3 cellular contexts compared by ENCODE assay signal in the genomic region with DNA sequence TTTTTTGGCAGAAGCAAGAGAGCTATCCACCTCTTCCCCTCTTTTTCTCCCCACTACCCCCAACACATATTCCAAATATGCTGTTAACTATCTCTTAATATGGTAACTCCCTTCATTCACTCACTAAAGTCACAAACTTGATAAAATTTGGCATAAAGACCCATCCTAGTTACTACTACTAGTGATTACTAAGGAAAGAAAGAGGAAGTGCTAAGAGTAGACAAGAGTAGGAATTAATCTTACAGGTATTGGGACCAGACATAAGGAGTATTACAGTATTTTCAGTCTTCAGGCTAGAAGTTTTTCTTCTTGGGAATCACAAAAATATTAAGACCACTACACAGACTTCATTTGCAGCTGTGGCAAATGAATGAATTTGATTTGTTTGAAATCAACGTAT.
TF ChIP-seq lines count a peak whose summit lies in the region.

No MANE protein-coding gene starts in this region.

TF ChIP-seq in SK-N-SH, 30 proteins besides CTCF, POLR2A, EP300 and RAD21 (continued from another document):
- TF ChIP-seq, protein P1, sequence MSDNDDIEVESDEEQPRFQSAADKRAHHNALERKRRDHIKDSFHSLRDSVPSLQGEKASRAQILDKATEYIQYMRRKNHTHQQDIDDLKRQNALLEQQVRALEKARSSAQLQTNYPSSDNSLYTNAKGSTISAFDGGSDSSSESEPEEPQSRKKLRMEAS (IDR thresholded peaks at IDR 0.05; ENCODE audit: low read depth), result no peak

TF ChIP-seq in SK-N-SH treated with all-trans-retinoic acid at 6 μM for 48 hours, 23 proteins besides CTCF, POLR2A, EP300 and RAD21:
- TF ChIP-seq, protein P2, sequence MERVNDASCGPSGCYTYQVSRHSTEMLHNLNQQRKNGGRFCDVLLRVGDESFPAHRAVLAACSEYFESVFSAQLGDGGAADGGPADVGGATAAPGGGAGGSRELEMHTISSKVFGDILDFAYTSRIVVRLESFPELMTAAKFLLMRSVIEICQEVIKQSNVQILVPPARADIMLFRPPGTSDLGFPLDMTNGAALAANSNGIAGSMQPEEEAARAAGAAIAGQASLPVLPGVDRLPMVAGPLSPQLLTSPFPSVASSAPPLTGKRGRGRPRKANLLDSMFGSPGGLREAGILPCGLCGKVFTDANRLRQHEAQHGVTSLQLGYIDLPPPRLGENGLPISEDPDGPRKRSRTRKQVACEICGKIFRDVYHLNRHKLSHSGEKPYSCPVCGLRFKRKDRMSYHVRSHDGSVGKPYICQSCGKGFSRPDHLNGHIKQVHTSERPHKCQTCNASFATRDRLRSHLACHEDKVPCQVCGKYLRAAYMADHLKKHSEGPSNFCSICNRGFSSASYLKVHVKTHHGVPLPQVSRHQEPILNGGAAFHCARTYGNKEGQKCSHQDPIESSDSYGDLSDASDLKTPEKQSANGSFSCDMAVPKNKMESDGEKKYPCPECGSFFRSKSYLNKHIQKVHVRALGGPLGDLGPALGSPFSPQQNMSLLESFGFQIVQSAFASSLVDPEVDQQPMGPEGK (CRISPR knock-in tag; IDR thresholded peaks at IDR 0.05; ENCODE audit: borderline replicate concordance), result no peak
- TF ChIP-seq ZFP3 (CRISPR knock-in tag; IDR thresholded peaks at IDR 0.05), result no peak
- no peak for TF ChIP-seq CSDC2 (CRISPR knock-in tag; IDR thresholded peaks at IDR 0.05)
- TF ChIP-seq ESRRG (CRISPR knock-in tag; IDR thresholded peaks at IDR 0.05), result no peak
- no peak for TF ChIP-seq ZNF565 (CRISPR knock-in tag; conservative IDR thresholded peaks at IDR 0.05; ENCODE audit: low read depth)
- no peak for TF ChIP-seq RARB (CRISPR knock-in tag; IDR thresholded peaks at IDR 0.05)
- TF ChIP-seq SNAI2 (CRISPR knock-in tag; IDR thresholded peaks at IDR 0.05), result no peak
- TF ChIP-seq, protein P3, sequence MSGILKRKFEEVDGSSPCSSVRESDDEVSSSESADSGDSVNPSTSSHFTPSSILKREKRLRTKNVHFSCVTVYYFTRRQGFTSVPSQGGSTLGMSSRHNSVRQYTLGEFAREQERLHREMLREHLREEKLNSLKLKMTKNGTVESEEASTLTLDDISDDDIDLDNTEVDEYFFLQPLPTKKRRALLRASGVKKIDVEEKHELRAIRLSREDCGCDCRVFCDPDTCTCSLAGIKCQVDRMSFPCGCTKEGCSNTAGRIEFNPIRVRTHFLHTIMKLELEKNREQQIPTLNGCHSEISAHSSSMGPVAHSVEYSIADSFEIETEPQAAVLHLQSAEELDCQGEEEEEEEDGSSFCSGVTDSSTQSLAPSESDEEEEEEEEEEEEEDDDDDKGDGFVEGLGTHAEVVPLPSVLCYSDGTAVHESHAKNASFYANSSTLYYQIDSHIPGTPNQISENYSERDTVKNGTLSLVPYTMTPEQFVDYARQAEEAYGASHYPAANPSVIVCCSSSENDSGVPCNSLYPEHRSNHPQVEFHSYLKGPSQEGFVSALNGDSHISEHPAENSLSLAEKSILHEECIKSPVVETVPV (CRISPR knock-in tag; IDR thresholded peaks at IDR 0.05), result no peak
- no peak for TF ChIP-seq PPARA (CRISPR knock-in tag; IDR thresholded peaks at IDR 0.05; ENCODE audit: borderline replicate concordance)
- no peak for TF ChIP-seq BACH2 (CRISPR knock-in tag; IDR thresholded peaks at IDR 0.05; ENCODE audit: borderline replicate concordance)
- no peak for TF ChIP-seq ZNF70 (CRISPR knock-in tag; IDR thresholded peaks at IDR 0.05)
- TF ChIP-seq ZC3H10 (CRISPR knock-in tag; IDR thresholded peaks at IDR 0.05), result no peak
- TF ChIP-seq, protein P4, sequence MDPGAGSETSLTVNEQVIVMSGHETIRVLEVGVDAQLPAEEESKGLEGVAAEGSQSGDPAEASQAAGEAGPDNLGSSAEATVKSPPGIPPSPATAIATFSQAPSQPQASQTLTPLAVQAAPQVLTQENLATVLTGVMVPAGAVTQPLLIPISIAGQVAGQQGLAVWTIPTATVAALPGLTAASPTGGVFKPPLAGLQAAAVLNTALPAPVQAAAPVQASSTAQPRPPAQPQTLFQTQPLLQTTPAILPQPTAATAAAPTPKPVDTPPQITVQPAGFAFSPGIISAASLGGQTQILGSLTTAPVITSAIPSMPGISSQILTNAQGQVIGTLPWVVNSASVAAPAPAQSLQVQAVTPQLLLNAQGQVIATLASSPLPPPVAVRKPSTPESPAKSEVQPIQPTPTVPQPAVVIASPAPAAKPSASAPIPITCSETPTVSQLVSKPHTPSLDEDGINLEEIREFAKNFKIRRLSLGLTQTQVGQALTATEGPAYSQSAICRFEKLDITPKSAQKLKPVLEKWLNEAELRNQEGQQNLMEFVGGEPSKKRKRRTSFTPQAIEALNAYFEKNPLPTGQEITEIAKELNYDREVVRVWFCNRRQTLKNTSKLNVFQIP (CRISPR knock-in tag; IDR thresholded peaks at IDR 0.05; ENCODE audit: borderline replicate concordance, low read depth), result no peak
- no peak for TF ChIP-seq ISL1 (CRISPR knock-in tag; IDR thresholded peaks at IDR 0.05)
- no peak for TF ChIP-seq TOX (CRISPR knock-in tag; IDR thresholded peaks at IDR 0.05; ENCODE audit: borderline replicate concordance)
- TF ChIP-seq GLIS3 (CRISPR knock-in tag; IDR thresholded peaks at IDR 0.05), result no peak
- no peak for TF ChIP-seq TCF4 (CRISPR knock-in tag; IDR thresholded peaks at IDR 0.05; ENCODE audit: borderline replicate concordance)
- no peak for TF ChIP-seq ZNF8 (CRISPR knock-in tag; IDR thresholded peaks at IDR 0.05)
- TF ChIP-seq, protein P5, sequence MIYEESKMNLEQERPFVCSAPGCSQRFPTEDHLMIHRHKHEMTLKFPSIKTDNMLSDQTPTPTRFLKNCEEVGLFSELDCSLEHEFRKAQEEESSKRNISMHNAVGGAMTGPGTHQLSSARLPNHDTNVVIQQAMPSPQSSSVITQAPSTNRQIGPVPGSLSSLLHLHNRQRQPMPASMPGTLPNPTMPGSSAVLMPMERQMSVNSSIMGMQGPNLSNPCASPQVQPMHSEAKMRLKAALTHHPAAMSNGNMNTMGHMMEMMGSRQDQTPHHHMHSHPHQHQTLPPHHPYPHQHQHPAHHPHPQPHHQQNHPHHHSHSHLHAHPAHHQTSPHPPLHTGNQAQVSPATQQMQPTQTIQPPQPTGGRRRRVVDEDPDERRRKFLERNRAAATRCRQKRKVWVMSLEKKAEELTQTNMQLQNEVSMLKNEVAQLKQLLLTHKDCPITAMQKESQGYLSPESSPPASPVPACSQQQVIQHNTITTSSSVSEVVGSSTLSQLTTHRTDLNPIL (CRISPR knock-in tag; IDR thresholded peaks at IDR 0.05; ENCODE audit: low read depth), result no peak
- no peak for TF ChIP-seq ZFP30 (CRISPR knock-in tag; IDR thresholded peaks at IDR 0.05)
TF ChIP-seq in SK-N-SH treated with all-trans-retinoic acid at 6 μM for 48 hours: peak in this region for 0.

TF ChIP-seq in HepG2, 621 proteins besides CTCF, POLR2A, EP300 and RAD21 (continued from another document):
- TF ChIP-seq NR2F6 (IDR thresholded peaks at IDR 0.05), result no peak
- TF ChIP-seq NR2F6 (CRISPR knock-in tag; IDR thresholded peaks at IDR 0.05), result no peak
- no peak for TF ChIP-seq ZFP82 (CRISPR knock-in tag; IDR thresholded peaks at IDR 0.05; ENCODE audit: borderline replicate concordance)
- no peak for TF ChIP-seq ARNT (IDR thresholded peaks at IDR 0.05)
- TF ChIP-seq FOXK1 (CRISPR knock-in tag; IDR thresholded peaks at IDR 0.05; ENCODE audit: borderline replicate concordance, low read depth), result no peak
- TF ChIP-seq, protein P6, sequence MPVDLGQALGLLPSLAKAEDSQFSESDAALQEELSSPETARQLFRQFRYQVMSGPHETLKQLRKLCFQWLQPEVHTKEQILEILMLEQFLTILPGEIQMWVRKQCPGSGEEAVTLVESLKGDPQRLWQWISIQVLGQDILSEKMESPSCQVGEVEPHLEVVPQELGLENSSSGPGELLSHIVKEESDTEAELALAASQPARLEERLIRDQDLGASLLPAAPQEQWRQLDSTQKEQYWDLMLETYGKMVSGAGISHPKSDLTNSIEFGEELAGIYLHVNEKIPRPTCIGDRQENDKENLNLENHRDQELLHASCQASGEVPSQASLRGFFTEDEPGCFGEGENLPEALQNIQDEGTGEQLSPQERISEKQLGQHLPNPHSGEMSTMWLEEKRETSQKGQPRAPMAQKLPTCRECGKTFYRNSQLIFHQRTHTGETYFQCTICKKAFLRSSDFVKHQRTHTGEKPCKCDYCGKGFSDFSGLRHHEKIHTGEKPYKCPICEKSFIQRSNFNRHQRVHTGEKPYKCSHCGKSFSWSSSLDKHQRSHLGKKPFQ (CRISPR knock-in tag; IDR thresholded peaks at IDR 0.05; ENCODE audit: insufficient replicate concordance), result no peak
- TF ChIP-seq ZNF33A (CRISPR knock-in tag; IDR thresholded peaks at IDR 0.05; ENCODE audit: borderline replicate concordance), result no peak
- no peak for TF ChIP-seq PHB2 (IDR thresholded peaks at IDR 0.05; ENCODE audit: partially characterized antibody)
- TF ChIP-seq, protein P7, sequence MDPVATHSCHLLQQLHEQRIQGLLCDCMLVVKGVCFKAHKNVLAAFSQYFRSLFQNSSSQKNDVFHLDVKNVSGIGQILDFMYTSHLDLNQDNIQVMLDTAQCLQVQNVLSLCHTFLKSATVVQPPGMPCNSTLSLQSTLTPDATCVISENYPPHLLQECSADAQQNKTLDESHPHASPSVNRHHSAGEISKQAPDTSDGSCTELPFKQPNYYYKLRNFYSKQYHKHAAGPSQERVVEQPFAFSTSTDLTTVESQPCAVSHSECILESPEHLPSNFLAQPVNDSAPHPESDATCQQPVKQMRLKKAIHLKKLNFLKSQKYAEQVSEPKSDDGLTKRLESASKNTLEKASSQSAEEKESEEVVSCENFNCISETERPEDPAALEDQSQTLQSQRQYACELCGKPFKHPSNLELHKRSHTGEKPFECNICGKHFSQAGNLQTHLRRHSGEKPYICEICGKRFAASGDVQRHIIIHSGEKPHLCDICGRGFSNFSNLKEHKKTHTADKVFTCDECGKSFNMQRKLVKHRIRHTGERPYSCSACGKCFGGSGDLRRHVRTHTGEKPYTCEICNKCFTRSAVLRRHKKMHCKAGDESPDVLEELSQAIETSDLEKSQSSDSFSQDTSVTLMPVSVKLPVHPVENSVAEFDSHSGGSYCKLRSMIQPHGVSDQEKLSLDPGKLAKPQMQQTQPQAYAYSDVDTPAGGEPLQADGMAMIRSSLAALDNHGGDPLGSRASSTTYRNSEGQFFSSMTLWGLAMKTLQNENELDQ (CRISPR knock-in tag; IDR thresholded peaks at IDR 0.05; ENCODE audit: borderline replicate concordance), result no peak
